11 cellular contexts compared by ENCODE assay signal in the genomic region with DNA sequence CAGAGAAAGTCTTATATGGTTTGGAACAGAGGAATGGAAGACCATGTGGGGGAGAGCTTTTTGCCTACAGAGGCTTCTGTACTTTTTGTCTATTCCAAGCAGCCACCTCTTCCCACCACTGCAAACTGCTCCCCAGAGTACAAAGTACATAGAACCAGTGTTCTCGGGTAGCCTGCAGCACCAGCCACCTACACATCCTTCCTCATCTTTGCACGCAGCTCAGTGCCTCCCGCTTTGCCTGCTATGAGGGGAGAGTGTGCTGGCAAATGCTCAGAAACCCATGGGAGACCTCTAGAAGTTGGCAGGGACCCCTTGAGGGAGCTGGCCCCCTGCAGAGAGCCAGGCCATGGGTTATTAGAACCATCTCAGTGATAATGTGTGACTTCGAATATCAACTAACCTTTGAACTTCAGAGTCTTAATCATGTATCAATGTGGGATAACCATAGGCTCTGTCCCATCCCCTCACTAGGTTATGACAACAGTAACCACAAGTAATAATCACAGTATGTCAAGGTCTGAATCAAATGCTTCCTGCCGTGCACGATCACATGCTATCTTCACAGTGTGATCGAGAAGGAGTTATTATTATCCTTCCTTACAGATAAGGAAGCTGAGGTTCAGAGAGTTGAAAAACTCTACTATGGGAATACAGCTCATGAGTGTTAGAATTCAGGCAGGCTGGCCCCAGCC. TPM values are rescaled to one million over a fixed set of nuclear protein-coding genes. Genes with fewer than 3 reads are reported as not detected.
DNase-seq lines count a peak whose midpoint lies in the region; ATAC-seq and TF ChIP-seq lines count a peak whose summit lies in the region.
"Had no signal": no experiment of that assay in that cellular context is flagged by ENCODE, and none has a peak within 500 bp of the region (broad histone marks: within the 10 kb centered on the region; RNA-seq: fewer than 3 reads in every experiment).

No MANE protein-coding gene starts in this region.

- H3K36me3 ChIP-seq in suprapubic skin = no peaks in the 10 kb centered on the region

- H3K4me1 ChIP-seq in suprapubic skin = peaks cover 26% of the 10 kb centered on the region

- peaks cover 15% of the 10 kb centered on the region for H3K27me3 Mint-ChIP-seq in activated T-cell treated with anti-CD3 and anti-CD28 coated beads, Interleukin-2, amount 50 U/mL, for 72 hours (ENCODE audit: low read depth)
- H3K27me3 Mint-ChIP-seq in activated T-cell treated with anti-CD3 and anti-CD28 coated beads, Interleukin-2, amount 50 U/mL, for 24 hours = no peaks in the 10 kb centered on the region
- H3K27me3 Mint-ChIP-seq in stimulated activated naive CD8-positive, alpha-beta T cell treated with anti-CD3 and anti-CD28 coated beads, Interleukin-15, amount 100 ng/mL, for 72 hours = no peaks in the 10 kb centered on the region

- TF ChIP-seq EP300 in suprapubic skin (IDR thresholded peaks at IDR 0.05) = no peak

- no peaks in the 10 kb centered on the region for H3K36me3 Mint-ChIP-seq in activated T-cell treated with anti-CD3 and anti-CD28 coated beads, Interleukin-2, amount 50 U/mL, for 72 hours (ENCODE audit: insufficient read depth in 2 of 2)
- H3K36me3 Mint-ChIP-seq in activated T-cell treated with anti-CD3 and anti-CD28 coated beads, Interleukin-2, amount 50 U/mL, for 24 hours (ENCODE audit: low read depth) = no peaks in the 10 kb centered on the region
- H3K36me3 Mint-ChIP-seq: natural killer cell had no signal

- peaks cover 21% of the 10 kb centered on the region for H3K4me1 Mint-ChIP-seq in activated T-cell treated with anti-CD3 and anti-CD28 coated beads, Interleukin-2, amount 50 U/mL, for 72 hours (ENCODE audit: low read depth)
- H3K4me1 Mint-ChIP-seq in activated T-cell treated with anti-CD3 and anti-CD28 coated beads, Interleukin-2, amount 50 U/mL, for 24 hours (ENCODE audit: low read depth) = peaks cover 48% of the 10 kb centered on the region
- peaks cover 48% of the 10 kb centered on the region for H3K4me1 Mint-ChIP-seq in stimulated activated naive CD8-positive, alpha-beta T cell treated with anti-CD3 and anti-CD28 coated beads, Interleukin-15, amount 100 ng/mL, for 72 hours

- no peak overlapping the region for H3K4me3 ChIP-seq in suprapubic skin

- TF ChIP-seq POLR2A in suprapubic skin (IDR thresholded peaks at IDR 0.05) = no peak

- ATAC-seq in activated T-cell treated with anti-CD3 and anti-CD28 coated beads, Interleukin-2, amount 50 U/mL, for 72 hours (replicated peaks in 1 of 2) = peak; percentile 68 to 71
- ATAC-seq in SK-N-SH treated with all-trans-retinoic acid at 6 μM for 48 hours = peak; percentile 26
- ATAC-seq in stimulated activated naive CD8-positive, alpha-beta T cell treated with anti-CD3 and anti-CD28 coated beads, Interleukin-15, amount 100 ng/mL, for 72 hours = peak; percentile 87
- ATAC-seq: natural killer cell had no signal

- TF ChIP-seq CTCF in suprapubic skin (IDR thresholded peaks at IDR 0.05) = no peak

- no peaks in the 10 kb centered on the region for H3K9me3 Mint-ChIP-seq in activated T-cell treated with anti-CD3 and anti-CD28 coated beads, Interleukin-2, amount 50 U/mL, for 72 hours
- no peaks in the 10 kb centered on the region for H3K9me3 Mint-ChIP-seq in activated T-cell treated with anti-CD3 and anti-CD28 coated beads, Interleukin-2, amount 50 U/mL, for 24 hours
- H3K9me3 Mint-ChIP-seq in stimulated activated naive CD8-positive, alpha-beta T cell treated with anti-CD3 and anti-CD28 coated beads, Interleukin-15, amount 100 ng/mL, for 72 hours = no peaks in the 10 kb centered on the region
- H3K9me3 Mint-ChIP-seq: natural killer cell had no signal

- no peaks in the 10 kb centered on the region for H3K27me3 ChIP-seq in suprapubic skin

- H3K4me3 Mint-ChIP-seq in activated T-cell treated with anti-CD3 and anti-CD28 coated beads, Interleukin-2, amount 50 U/mL, for 72 hours = no peak overlapping the region
- H3K4me3 Mint-ChIP-seq in activated T-cell treated with anti-CD3 and anti-CD28 coated beads, Interleukin-2, amount 50 U/mL, for 24 hours = no peak overlapping the region
- peak overlapping the region in 1 of 2 donors; percentile 25 for H3K4me3 Mint-ChIP-seq in stimulated activated naive CD8-positive, alpha-beta T cell treated with anti-CD3 and anti-CD28 coated beads, Interleukin-15, amount 100 ng/mL, for 72 hours
- H3K4me3 Mint-ChIP-seq: natural killer cell had no signal

- no peaks in the 10 kb centered on the region for H3K9me3 ChIP-seq in suprapubic skin

- H3K27ac Mint-ChIP-seq in activated T-cell treated with anti-CD3 and anti-CD28 coated beads, Interleukin-2, amount 50 U/mL, for 72 hours = no peak overlapping the region
- H3K27ac Mint-ChIP-seq in activated T-cell treated with anti-CD3 and anti-CD28 coated beads, Interleukin-2, amount 50 U/mL, for 24 hours = no peak overlapping the region
- no peak overlapping the region for H3K27ac Mint-ChIP-seq in stimulated activated naive CD8-positive, alpha-beta T cell treated with anti-CD3 and anti-CD28 coated beads, Interleukin-15, amount 100 ng/mL, for 72 hours
- H3K27ac Mint-ChIP-seq: natural killer cell had no signal

- 59% methylated on average over 7 of the region's 7 CpGs for WGBS in suprapubic skin

- H3K27ac ChIP-seq in suprapubic skin = no peak overlapping the region

- no peak for DNase-seq in activated T-cell treated with anti-CD3 and anti-CD28 coated beads, Interleukin-2, amount 50 U/mL, for 72 hours
- DNase-seq in activated T-cell treated with anti-CD3 and anti-CD28 coated beads, Interleukin-2, amount 50 U/mL, for 24 hours = no peak
- DNase-seq in glomerular visceral epithelial cell (ENCODE audit: extremely low spot score) (peak; percentile 26), suprapubic skin (ENCODE audit: low spot score in 2 of 2) (no peak), GM19240 (ENCODE audit: insufficient read length, low spot score) (no peak), dedifferentiated amniotic fluid mesenchymal stem cell (ENCODE audit: extremely low spot score) (no peak)
- DNase-seq in stimulated activated naive CD8-positive, alpha-beta T cell treated with anti-CD3 and anti-CD28 coated beads, Interleukin-15, amount 100 ng/mL, for 72 hours = no peak
- DNase-seq: activated CD4-positive, alpha-beta T cell treated with anti-CD3 and anti-CD28 coated beads for 1 hour; natural killer cell; NCI-H446 treated with DMSO at 0.1 percent for 48 hours had no signal

TF ChIP-seq in SK-N-SH treated with all-trans-retinoic acid at 6 μM for 48 hours, 23 proteins besides CTCF, POLR2A, EP300 and RAD21 (continues in another document):
- no peak for TF ChIP-seq RARB (CRISPR knock-in tag; IDR thresholded peaks at IDR 0.05)
- TF ChIP-seq, protein P1, sequence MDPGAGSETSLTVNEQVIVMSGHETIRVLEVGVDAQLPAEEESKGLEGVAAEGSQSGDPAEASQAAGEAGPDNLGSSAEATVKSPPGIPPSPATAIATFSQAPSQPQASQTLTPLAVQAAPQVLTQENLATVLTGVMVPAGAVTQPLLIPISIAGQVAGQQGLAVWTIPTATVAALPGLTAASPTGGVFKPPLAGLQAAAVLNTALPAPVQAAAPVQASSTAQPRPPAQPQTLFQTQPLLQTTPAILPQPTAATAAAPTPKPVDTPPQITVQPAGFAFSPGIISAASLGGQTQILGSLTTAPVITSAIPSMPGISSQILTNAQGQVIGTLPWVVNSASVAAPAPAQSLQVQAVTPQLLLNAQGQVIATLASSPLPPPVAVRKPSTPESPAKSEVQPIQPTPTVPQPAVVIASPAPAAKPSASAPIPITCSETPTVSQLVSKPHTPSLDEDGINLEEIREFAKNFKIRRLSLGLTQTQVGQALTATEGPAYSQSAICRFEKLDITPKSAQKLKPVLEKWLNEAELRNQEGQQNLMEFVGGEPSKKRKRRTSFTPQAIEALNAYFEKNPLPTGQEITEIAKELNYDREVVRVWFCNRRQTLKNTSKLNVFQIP (CRISPR knock-in tag; IDR thresholded peaks at IDR 0.05; ENCODE audit: borderline replicate concordance, low read depth) = no peak
- no peak for TF ChIP-seq PPARA (CRISPR knock-in tag; IDR thresholded peaks at IDR 0.05; ENCODE audit: borderline replicate concordance)
- TF ChIP-seq ESRRG (CRISPR knock-in tag; IDR thresholded peaks at IDR 0.05) = no peak
- TF ChIP-seq PATZ1 (CRISPR knock-in tag; IDR thresholded peaks at IDR 0.05; ENCODE audit: borderline replicate concordance) = no peak
- no peak for TF ChIP-seq CREB5 (CRISPR knock-in tag; IDR thresholded peaks at IDR 0.05; ENCODE audit: low read depth)
- TF ChIP-seq ISL1 (CRISPR knock-in tag; IDR thresholded peaks at IDR 0.05) = no peak
- no peak for TF ChIP-seq TOX (CRISPR knock-in tag; IDR thresholded peaks at IDR 0.05; ENCODE audit: borderline replicate concordance)

RNA-seq across cellular contexts. Expression of gene SMAD3, which starts 22.8 kb away (rescaled TPM):
- total RNA-seq in activated T-cell treated with anti-CD3 and anti-CD28 coated beads, Interleukin-2, amount 50 U/mL, for 72 hours = 10 to 100 TPM; 47.4 to 68.9 TPM
- total RNA-seq in suprapubic skin = 10 to 100 TPM; 41.9 to 94.9 (median 56.1) TPM

Comparison
In these comparisons a context has a peak if more than half of its experiments do, and no peak if none do; other contexts are left out.
1. ATAC-seq: peak in every context shown above with its lines; median percentile 87 in stimulated activated naive CD8-positive, alpha-beta T cell treated with anti-CD3 and anti-CD28 coated beads, Interleukin-15, amount 100 ng/mL, for 72 hours; 70 in activated T-cell treated with anti-CD3 and anti-CD28 coated beads, Interleukin-2, amount 50 U/mL, for 72 hours; 26 in SK-N-SH treated with all-trans-retinoic acid at 6 μM for 48 hours.